25 cellular contexts compared by ENCODE assay signal in the genomic region with DNA sequence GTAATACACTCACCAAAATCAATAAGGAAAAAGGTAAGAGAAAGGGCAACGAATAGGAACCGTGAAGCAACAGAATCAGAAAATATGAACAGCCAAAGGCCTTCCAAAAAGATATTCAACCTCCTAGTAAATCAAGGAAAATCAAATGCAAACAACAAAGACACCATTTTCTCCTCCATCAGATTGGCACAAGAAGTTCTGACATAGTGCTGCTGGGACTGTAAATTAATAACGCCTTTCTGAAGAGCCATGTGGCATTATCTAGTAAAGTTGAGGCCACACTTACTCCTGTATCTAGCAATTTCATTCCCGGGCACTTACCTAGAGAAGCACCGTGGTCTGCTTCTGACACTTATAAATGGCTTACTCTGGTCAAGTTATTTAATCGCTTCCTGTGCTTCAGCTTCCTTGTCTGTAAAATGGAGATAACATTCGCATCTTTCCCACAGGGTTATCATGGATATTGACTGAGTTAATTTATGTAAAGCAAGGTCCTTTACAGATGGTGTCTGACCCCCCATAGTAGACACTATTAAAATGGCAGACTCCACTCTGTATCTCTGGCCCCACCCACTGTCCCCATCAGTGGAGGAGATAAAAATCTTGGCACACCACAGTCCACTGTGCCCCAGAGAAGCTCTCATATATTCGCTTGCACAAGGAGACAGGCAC. TPM values are rescaled to one million over a fixed set of nuclear protein-coding genes. Genes with fewer than 3 reads are reported as not detected.
DNase-seq lines count a peak whose midpoint lies in the region; ATAC-seq, FAIRE-seq and TF ChIP-seq lines count a peak whose summit lies in the region.
"Had no signal": no experiment of that assay in that cellular context is flagged by ENCODE, and none has a peak within 500 bp of the region (broad histone marks: within the 10 kb centered on the region; RNA-seq: fewer than 3 reads in every experiment).

No MANE protein-coding gene starts in this region.

- no peak overlapping the region for H3K27ac ChIP-seq in GM12878 (ENCODE audit: control insufficient read depth, insufficient read depth)
- H3K27ac ChIP-seq: cardiac muscle cell, gastroesophageal sphincter, pancreas, thyroid gland, WERI-Rb-1 had no signal

- peaks cover 52% of the 10 kb centered on the region for H3K4me1 Mint-ChIP-seq in activated T-cell treated with anti-CD3 and anti-CD28 coated beads, Interleukin-2, amount 50 U/mL, for 24 hours (ENCODE audit: low read depth)
- peaks cover 34% of the 10 kb centered on the region for H3K4me1 Mint-ChIP-seq in activated CD4-positive, alpha-beta memory T cell treated with anti-CD3 and anti-CD28 coated beads for 36 hours (ENCODE audit: low read depth)
- no peaks in the 10 kb centered on the region for H3K4me1 Mint-ChIP-seq in glutamatergic neuron (ENCODE audit: low read depth, unreplicated experiment)

- no peak overlapping the region for H3K9ac ChIP-seq in GM12878 (ENCODE audit: control insufficient read depth, insufficient read depth, low read length)

- in situ Hi-C loops in KBM-7 (cut with MboI; ENCODE audit: low pct_unique_long_range_greater_than_20kb, low sequenced_read_pairs) = no loop called here
- in situ Hi-C loops in GM12878 (cut with MboI) = no loop called here

- peak overlapping the region; percentile 94 for H3K27ac Mint-ChIP-seq in activated T-cell treated with anti-CD3 and anti-CD28 coated beads, Interleukin-2, amount 50 U/mL, for 24 hours
- H3K27ac Mint-ChIP-seq in activated CD4-positive, alpha-beta memory T cell treated with anti-CD3 and anti-CD28 coated beads for 36 hours = peak overlapping the region; percentile 86
- H3K27ac Mint-ChIP-seq in glutamatergic neuron (ENCODE audit: unreplicated experiment) = no peak overlapping the region
- H3K27ac Mint-ChIP-seq: CD14-positive monocyte, H9, nephron progenitor cell had no signal

- H3K79me2 ChIP-seq in GM12878 (ENCODE audit: control insufficient read depth, insufficient read depth, low read length) = no peaks in the 10 kb centered on the region

- H4K20me1 ChIP-seq in GM12878 (ENCODE audit: control insufficient read depth, insufficient read depth) = no peaks in the 10 kb centered on the region

- CTCF ChIA-PET in activated CD4-positive, alpha-beta memory T cell treated with anti-CD3 and anti-CD28 coated beads for 36 hours (lab: Charles Lee) = interaction anchor here (0.7 to 2.6 kb wide), 5 partner anchors 9 to 138 kb away, joined by 3 to 15 read pairs (median 4); no protein-coding TSS in a partner anchor
- CTCF ChIA-PET in GM12878 (lab: Yijun Ruan, JAX) = interaction anchor here (1.2 to 1.5 kb wide), 3 partner anchors 9 to 73 kb away, joined by 3 to 4 read pairs (median 3); no protein-coding TSS in a partner anchor

- no peak overlapping the region for H3K4me2 ChIP-seq in GM12878 (ENCODE audit: control insufficient read depth, insufficient read depth)

- POLR2A ChIA-PET in activated CD4-positive, alpha-beta memory T cell treated with anti-CD3 and anti-CD28 coated beads for 36 hours (lab: Charles Lee) = interaction anchor here (1.0 to 1.4 kb wide), 3 partner anchors 28 to 411 kb away, joined by 3 to 4 read pairs (median 4); a partner anchor contains a TSS
- POLR2A ChIA-PET in GM12878 (lab: Charles Lee) = interaction anchor here (0.6 kb wide), 1 partner anchor 544 kb away, joined by 3 read pairs; no protein-coding TSS in a partner anchor

- H3K4me3 Mint-ChIP-seq in activated T-cell treated with anti-CD3 and anti-CD28 coated beads, Interleukin-2, amount 50 U/mL, for 24 hours = peak overlapping the region; percentile 53
- no peak overlapping the region for H3K4me3 Mint-ChIP-seq in activated CD4-positive, alpha-beta memory T cell treated with anti-CD3 and anti-CD28 coated beads for 36 hours
- no peak overlapping the region for H3K4me3 Mint-ChIP-seq in glutamatergic neuron (ENCODE audit: unreplicated experiment)
- H3K4me3 Mint-ChIP-seq: CD14-positive monocyte, H9, nephron progenitor cell had no signal

- no peak for TF ChIP-seq POLR2A in GM12878 (IDR thresholded peaks at IDR 0.05; ENCODE audit: low read depth, low read length)

- SMC1A ChIA-PET in GM12878 (lab: Charles Lee; ENCODE audit: uncharacterized antibody, unreplicated experiment) = interaction anchor here (0.8 kb wide), 1 partner anchor 10 kb away, joined by 3 read pairs; no protein-coding TSS in a partner anchor

- H3K4me3 ChIP-seq in GM12878 = no peak overlapping the region
- H3K4me3 ChIP-seq: cardiac muscle cell, gastroesophageal sphincter, pancreas, thyroid gland had no signal

- intact Hi-C loops in activated CD4-positive, alpha-beta memory T cell treated with anti-CD3 and anti-CD28 coated beads for 36 hours (cut with micrococcal nuclease) = loop anchor here (5.0 to 10.0 kb wide), 2 partner anchors 66 to 793 kb away; a partner anchor contains a TSS
- intact Hi-C loops in GM12878 (cut with micrococcal nuclease; ENCODE audit: unreplicated experiment) = no loop called here

- 63% methylated on average over 8 of the region's 8 CpGs for WGBS in GM12878 (ENCODE audit: insufficient coverage, insufficient replicate concordance, low lambda C conversion rate, missing lambda C conversion rate)

- H3K9me3 Mint-ChIP-seq in activated T-cell treated with anti-CD3 and anti-CD28 coated beads, Interleukin-2, amount 50 U/mL, for 24 hours = peaks cover 7% of the 10 kb centered on the region
- no peaks in the 10 kb centered on the region for H3K9me3 Mint-ChIP-seq in activated CD4-positive, alpha-beta memory T cell treated with anti-CD3 and anti-CD28 coated beads for 36 hours
- no peaks in the 10 kb centered on the region for H3K9me3 Mint-ChIP-seq in glutamatergic neuron (ENCODE audit: unreplicated experiment)
- H3K9me3 Mint-ChIP-seq: H9 had no signal

- H3K9me3 ChIP-seq in GM12878 (replicated peaks; ENCODE audit: control insufficient read depth, insufficient read depth, low read length) = no peaks in the 10 kb centered on the region
- H3K9me3 ChIP-seq: gastroesophageal sphincter, pancreas, thyroid gland had no signal

- DNase-seq in activated T-cell treated with anti-CD3 and anti-CD28 coated beads, Interleukin-2, amount 50 U/mL, for 24 hours = no peak
- DNase-seq in activated T-cell treated with anti-CD3 and anti-CD28 coated beads, Interleukin-2, amount 50 U/mL, for 48 hours = no peak
- DNase-seq in KBM-7 (peak; percentile 24), GM12878 (ENCODE audit: low read depth, low spot score) (no peak), left lobe of liver (ENCODE audit: low spot score) (no peak), glutamatergic neuron (no peak)
- no peak for DNase-seq in activated CD4-positive, alpha-beta memory T cell treated with anti-CD3 and anti-CD28 coated beads for 36 hours
- DNase-seq in stimulated activated CD4-positive, alpha-beta T cell treated with anti-CD3 and anti-CD28 coated beads, Interleukin-4, amount 100 ng/mL, for 24 hours = no peak
- DNase-seq: cortex of kidney; H9; Karpas-422; left ventricle myocardium superior; midbrain; NCI-H146; NCI-H510A; nephron progenitor cell; pancreas; SHP77 treated with DMSO at 0.1 percent for 48 hours; stimulated activated naive CD4-positive, alpha-beta T cell; thyroid gland; WERI-Rb-1 had no signal

- BruUV-seq in GM12878 (replicated peaks; lab: Mats Ljungman, UMichigan) = no TSS peak

- TF ChIP-seq EP300 in GM12878 (IDR thresholded peaks at IDR 0.05; ENCODE audit: borderline replicate concordance in 1 of 2, control insufficient read depth in 1 of 2, low read depth in 2 of 2, low read length in 2 of 2) = no peak

- no peak for TF ChIP-seq RAD21 in GM12878 (IDR thresholded peaks at IDR 0.05; ENCODE audit: insufficient read depth, low read depth, low read length)

- TF ChIP-seq CTCF in GM12878 (IDR thresholded peaks at IDR 0.05 in 2 of 3, conservative IDR thresholded peaks at IDR 0.05 in 1 of 3; ENCODE audit: control insufficient read depth in 2 of 3, extremely low read depth in 1 of 3, insufficient read depth in 1 of 3, low read depth in 3 of 3, low read length in 3 of 3) = no peak
- TF ChIP-seq CTCF in glutamatergic neuron (IDR thresholded peaks at IDR 0.05; ENCODE audit: partially characterized antibody, unreplicated experiment) = no peak

- H3K36me3 ChIP-seq in GM12878 (ENCODE audit: control insufficient read depth in 2 of 2, insufficient read depth in 2 of 2, low read length in 1 of 2) = no peaks in the 10 kb centered on the region
- H3K36me3 ChIP-seq: cardiac muscle cell, gastroesophageal sphincter, pancreas, thyroid gland, WERI-Rb-1 had no signal

- no peaks in the 10 kb centered on the region for H3K27me3 Mint-ChIP-seq in activated T-cell treated with anti-CD3 and anti-CD28 coated beads, Interleukin-2, amount 50 U/mL, for 24 hours
- no peaks in the 10 kb centered on the region for H3K27me3 Mint-ChIP-seq in activated CD4-positive, alpha-beta memory T cell treated with anti-CD3 and anti-CD28 coated beads for 36 hours
- H3K27me3 Mint-ChIP-seq in glutamatergic neuron (ENCODE audit: unreplicated experiment) = peaks cover 2% of the 10 kb centered on the region

- no peaks in the 10 kb centered on the region for H3K4me1 ChIP-seq in GM12878 (ENCODE audit: control insufficient read depth, insufficient read depth, low read length)
- H3K4me1 ChIP-seq: gastroesophageal sphincter, pancreas, thyroid gland had no signal

- FAIRE-seq in GM12878 (lab: Jason Lieb, UNC) = peak; percentile 73
- FAIRE-seq: islet of Langerhans, pancreas had no signal

- ATAC-seq in GM12878 (no peak), left lobe of liver (no peak)
- ATAC-seq: gastroesophageal sphincter, left ventricle myocardium superior, pancreas had no signal

- no peaks in the 10 kb centered on the region for H3K36me3 Mint-ChIP-seq in activated T-cell treated with anti-CD3 and anti-CD28 coated beads, Interleukin-2, amount 50 U/mL, for 24 hours (ENCODE audit: low read depth)
- H3K36me3 Mint-ChIP-seq in activated CD4-positive, alpha-beta memory T cell treated with anti-CD3 and anti-CD28 coated beads for 36 hours = no peaks in the 10 kb centered on the region
- no peaks in the 10 kb centered on the region for H3K36me3 Mint-ChIP-seq in glutamatergic neuron (ENCODE audit: unreplicated experiment)
- H3K36me3 Mint-ChIP-seq: CD14-positive monocyte had no signal

- H3K27me3 ChIP-seq in GM12878 (replicated peaks in 1 of 2; ENCODE audit: control insufficient read depth in 2 of 2, insufficient read depth in 2 of 2, low read length in 1 of 2) = no peaks in the 10 kb centered on the region
- H3K27me3 ChIP-seq: cardiac muscle cell, gastroesophageal sphincter, pancreas, thyroid gland had no signal

- RAD21 ChIA-PET in GM12878 (lab: Charles Lee; ENCODE audit: unreplicated experiment) = no interaction called here

- H2AFZ ChIP-seq in GM12878 (ENCODE audit: control insufficient read depth, low read depth, low read length) = no peak overlapping the region

RNA-seq across cellular contexts. Expression of a gene that starts 20.5 kb away (rescaled TPM):
- total RNA-seq in activated CD4-positive, alpha-beta memory T cell treated with anti-CD3 and anti-CD28 coated beads for 36 hours = under 1 TPM; 0.12 to 0.29 TPM
- total RNA-seq in GM12878 (2013; cell fraction: nucleolus; rRNA removed) = 0.98 and 2.6 TPM in 2 replicates
- total RNA-seq in GM12878 (2014; rRNA removed) (0.06 and 0.49 TPM in 2 replicates), GM12878 (2014; rRNA removed; fragmentation: Illumina TruSeq; extraction: Trizol) (0.28 and 0.76 TPM in 2 replicates), GM12878 (2021) (0.72 TPM in 1 of 2 replicates, not detected in the other), left lobe of liver (0.05 TPM), glutamatergic neuron (ENCODE audit: unreplicated experiment) (not detected)
- polyA plus RNA-seq in GM12878 (2011; ENCODE audit: low read depth) = 0.08 TPM
- polyA plus RNA-seq in GM12878 (2011; rRNA removed) (0.49 and 0.68 TPM in 2 replicates), GM12878 (2014; fragmentation: Illumina TruSeq; extraction: Trizol) (0.04 and 0.25 TPM in 2 replicates), GM12878 (2014; fragmentation: Nextera tagmentation; extraction: Ambion mirVana) (1 to 10 TPM in 1 of 2 experiments, under 1 TPM in 1; 0.55 to 1.0 TPM), GM12878 (2014; rRNA removed) (0.19 and 0.63 TPM in 2 replicates), GM12878 (2016; fragmentation: Nextera tagmentation; extraction: Ambion mirVana) (under 1 TPM; 0.32 to 0.44 TPM)
- polyA plus RNA-seq in GM12878 (2011; cell fraction: cytosol; rRNA removed) = 0.51 and 0.69 TPM in 2 replicates
- 0.85 and 1.5 TPM in 2 replicates for polyA plus RNA-seq in GM12878 (2011; cell fraction: nucleus; rRNA removed)
- 0.37 and 1.9 TPM in 2 replicates for polyA plus RNA-seq in GM12878 (2012)
- polyA minus RNA-seq in GM12878 (2011; rRNA and poly(A)+ RNA removed) = 0.59 and 0.77 TPM in 2 replicates
- polyA minus RNA-seq in GM12878 (2011; cell fraction: cytosol; rRNA and poly(A)+ RNA removed) = not detected in 2 replicates
- polyA minus RNA-seq in GM12878 (2011; cell fraction: nucleus; rRNA and poly(A)+ RNA removed) = 0.12 and 0.38 TPM in 2 replicates
- total RNA-seq: cardiac muscle cell, H9, left ventricle myocardium superior had no signal
- polyA plus RNA-seq: cardiac muscle cell had no signal
